In the genomic region with DNA sequence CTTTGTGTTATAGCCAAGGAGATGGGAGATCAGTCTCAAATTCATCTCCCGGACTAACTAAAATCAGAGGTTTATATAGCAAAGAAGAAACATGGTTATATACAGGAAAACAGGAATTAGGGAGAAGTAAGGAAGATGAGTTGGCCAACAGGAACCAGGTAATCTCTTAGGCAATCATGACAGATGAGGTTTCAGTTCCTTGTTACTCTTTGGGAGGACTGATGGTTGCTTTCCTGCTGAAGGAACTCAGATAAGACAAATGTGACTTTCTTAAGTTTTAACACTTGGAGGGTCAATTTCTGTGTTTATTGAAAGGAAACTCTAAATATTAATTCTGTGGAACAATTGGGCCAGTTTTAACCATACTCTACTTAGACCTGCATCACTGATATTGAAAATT, we compare ENCODE assay signal across 31 cellular contexts.
"Had no signal": no experiment of that assay in that cellular context is flagged by ENCODE, and none has a peak within 500 bp of the region (broad histone marks: within the 10 kb centered on the region; RNA-seq: fewer than 3 reads in every experiment).

No MANE protein-coding gene starts in this region.

- H3K36me3 ChIP-seq: ascending aorta, cardiac muscle cell, WERI-Rb-1 had no signal

- H3K4me1 ChIP-seq: ascending aorta had no signal

- DNase-seq: activated CD4-positive, alpha-beta memory T cell treated with anti-CD3 and anti-CD28 coated beads, Interleukin-2, amount 10 ng/mL, durations not matched to agents 7 days and 5 days; activated CD4-positive, alpha-beta T cell treated with anti-CD3 and anti-CD28 coated beads for 1 hour; activated CD4-positive, alpha-beta T cell treated with anti-CD3 and anti-CD28 coated beads for 36 hours; activated CD4-positive, alpha-beta T cell treated with anti-CD3 and anti-CD28 coated beads for 48 hours; activated CD4-positive, alpha-beta T cell treated with anti-CD3 and anti-CD28 coated beads, Interleukin-2, amount 10 ng/mL, durations not matched to agents 7 days and 5 days; activated CD4-positive, alpha-beta T cell treated with anti-CD3 and anti-CD28 coated beads, Interleukin-2, amount 50 U/mL, for 48 hours; activated CD4-positive, CD25-positive, alpha-beta regulatory T cell; activated CD8-positive, alpha-beta memory T cell treated with anti-CD3 and anti-CD28 coated beads for 24 hours; activated CD8-positive, alpha-beta memory T cell treated with anti-CD3 and anti-CD28 coated beads, Interleukin-2, amount 10 ng/mL, durations not matched to agents 7 days and 5 days; activated CD8-positive, alpha-beta memory T cell treated with anti-CD3 and anti-CD28 coated beads, Interleukin-2, amount 50 U/mL, for 48 hours; activated CD8-positive, alpha-beta T cell treated with anti-CD3 and anti-CD28 coated beads, Interleukin-2, amount 10 ng/mL, durations not matched to agents 7 days and 5 days; activated effector memory CD4-positive, alpha-beta T cell treated with Interleukin-2 at 50 U/mL for 16 hours; activated gamma-delta T cell; activated naive CD4-positive, alpha-beta T cell treated with anti-CD3 and anti-CD28 coated beads, Interleukin-2, amount 10 ng/mL, durations not matched to agents 7 days and 5 days; activated naive CD4-positive, alpha-beta T cell treated with Interleukin-2 at 50 U/mL for 16 hours; activated naive CD8-positive, alpha-beta T cell treated with anti-CD3 and anti-CD28 coated beads, Interleukin-2, amount 10 ng/mL, durations not matched to agents 7 days and 5 days; activated naive CD8-positive, alpha-beta T cell treated with anti-CD3 and anti-CD28 coated beads, Interleukin-2, amount 50 U/mL, for 24 hours; activated T-cell treated with anti-CD3 and anti-CD28 coated beads, Interleukin-2, amount 50 U/mL, for 24 hours; activated T-cell treated with anti-CD3 and anti-CD28 coated beads, Interleukin-2, amount 50 U/mL, for 48 hours; amygdala; anterior cingulate cortex; caudate nucleus; cerebellar nuclear complex; T-helper 2 cell; T-helper 9 cell; WERI-Rb-1 had no signal

- H3K27ac ChIP-seq: ascending aorta, cardiac muscle cell, WERI-Rb-1 had no signal

- ATAC-seq: activated CD4-positive, alpha-beta T cell treated with anti-CD3 and anti-CD28 coated beads for 36 hours; activated CD4-positive, CD25-positive, alpha-beta regulatory T cell treated with anti-CD3 and anti-CD28 coated beads, Interleukin-2, amount 50 U/mL, for 24 hours; activated CD8-positive, alpha-beta memory T cell treated with anti-CD3 and anti-CD28 coated beads, Interleukin-2, amount 10 ng/mL, durations not matched to agents 7 days and 5 days; activated CD8-positive, alpha-beta T cell treated with anti-CD3 and anti-CD28 coated beads, Interleukin-2, amount 10 ng/mL, durations not matched to agents 7 days and 5 days; activated naive CD8-positive, alpha-beta T cell treated with anti-CD3 and anti-CD28 coated beads, Interleukin-2, amount 50 U/mL, for 24 hours; WTC11 had no signal

- H3K4me3 ChIP-seq: ascending aorta, cardiac muscle cell had no signal

- FAIRE-seq: bronchial epithelial cell had no signal

- H3K27me3 ChIP-seq: ascending aorta, cardiac muscle cell had no signal

- H3K9me3 ChIP-seq: ascending aorta had no signal
